In genomic region chr12:52518574-52519469, GRCh38 we compare ENCODE assay signal across 24 cellular contexts. TPM values are rescaled to one million over a fixed set of nuclear protein-coding genes. Genes with fewer than 3 reads are reported as not detected.
DNase-seq lines count a peak whose midpoint lies in the region; ATAC-seq and TF ChIP-seq lines count a peak whose summit lies in the region.
"Had no signal": no experiment of that assay in that cellular context is flagged by ENCODE, and none has a peak within 500 bp of the region (broad histone marks: within the 10 kb centered on the region; RNA-seq: fewer than 3 reads in every experiment).

No MANE protein-coding gene starts in this region.

- no peak for ATAC-seq in HG03135 (IDR thresholded peaks at IDR 0.05; ENCODE audit: unreplicated experiment)
- ATAC-seq: activated T-helper 17 cell treated with anti-CD3 and anti-CD28 coated beads, Interleukin-2, amount 50 U/mL, for 72 hours; stimulated activated naive B cell treated with anti-CD40 and anti-IgM and Interleukin-4, amounts not matched to agents 10 μg/mL and 1 μg/mL and 100 μg/mL, for 72 hours had no signal

- H3K9me3 ChIP-seq in colonic mucosa (no peaks in the 10 kb centered on the region), thymus (ENCODE audit: control insufficient read depth) (no peaks in the 10 kb centered on the region)
- H3K9me3 ChIP-seq: ascending aorta, SK-N-SH, thyroid gland had no signal

- H3K4me3 ChIP-seq in colonic mucosa = no peak overlapping the region
- peak overlapping the region; percentile 46 for H3K4me3 ChIP-seq in lower leg skin (ENCODE audit: low read depth, poor library complexity, severe bottlenecking)
- peak overlapping the region; percentile 20 for H3K4me3 ChIP-seq in thymus (ENCODE audit: low read length)
- H3K4me3 ChIP-seq: ascending aorta, thyroid gland had no signal

- POLR2A ChIA-PET in activated CD4-positive, alpha-beta memory T cell treated with anti-CD3 and anti-CD28 coated beads, Interleukin-2, amount 10 ng/mL, durations not matched to agents 7 days and 5 days (lab: Charles Lee) = no interaction called here
- POLR2A ChIA-PET in activated CD4-positive, alpha-beta memory T cell treated with anti-CD3 and anti-CD28 coated beads for 36 hours (lab: Charles Lee) = no interaction called here

- H3K4me1 Mint-ChIP-seq in activated CD4-positive, alpha-beta memory T cell treated with anti-CD3 and anti-CD28 coated beads, Interleukin-2, amount 10 ng/mL, durations not matched to agents 7 days and 5 days = no peaks in the 10 kb centered on the region
- H3K4me1 Mint-ChIP-seq in activated CD4-positive, alpha-beta memory T cell treated with anti-CD3 and anti-CD28 coated beads for 36 hours (ENCODE audit: low read depth) = no peaks in the 10 kb centered on the region
- H3K4me1 Mint-ChIP-seq: activated naive CD8-positive, alpha-beta T cell treated with anti-CD3 and anti-CD28 coated beads for 36 hours; activated T-helper 17 cell treated with anti-CD3 and anti-CD28 coated beads, Interleukin-2, amount 50 U/mL, for 72 hours; CD4-positive, CD25-positive, alpha-beta regulatory T cell; memory B cell; stimulated activated naive B cell treated with anti-CD40 and anti-IgM and Interleukin-4, amounts not matched to agents 10 μg/mL and 1 μg/mL and 100 μg/mL, for 72 hours had no signal

- H3K4me1 ChIP-seq in colonic mucosa (no peaks in the 10 kb centered on the region), thymus (ENCODE audit: control insufficient read depth, insufficient read depth, low read length) (no peaks in the 10 kb centered on the region)
- H3K4me1 ChIP-seq: ascending aorta had no signal

- CTCF ChIA-PET in activated CD4-positive, alpha-beta memory T cell treated with anti-CD3 and anti-CD28 coated beads, Interleukin-2, amount 10 ng/mL, durations not matched to agents 7 days and 5 days (lab: Charles Lee) = no interaction called here
- CTCF ChIA-PET in activated CD4-positive, alpha-beta memory T cell treated with anti-CD3 and anti-CD28 coated beads for 36 hours (lab: Charles Lee) = no interaction called here

- no peaks in the 10 kb centered on the region for H3K9me3 Mint-ChIP-seq in activated CD4-positive, alpha-beta memory T cell treated with anti-CD3 and anti-CD28 coated beads, Interleukin-2, amount 10 ng/mL, durations not matched to agents 7 days and 5 days
- H3K9me3 Mint-ChIP-seq in activated CD4-positive, alpha-beta memory T cell treated with anti-CD3 and anti-CD28 coated beads for 36 hours = no peaks in the 10 kb centered on the region
- H3K9me3 Mint-ChIP-seq: activated naive CD8-positive, alpha-beta T cell treated with anti-CD3 and anti-CD28 coated beads for 36 hours; activated T-helper 17 cell treated with anti-CD3 and anti-CD28 coated beads, Interleukin-2, amount 50 U/mL, for 72 hours; CD4-positive, CD25-positive, alpha-beta regulatory T cell; memory B cell; stimulated activated naive B cell treated with anti-CD40 and anti-IgM and Interleukin-4, amounts not matched to agents 10 μg/mL and 1 μg/mL and 100 μg/mL, for 72 hours had no signal

- TF ChIP-seq POLR2A in lower leg skin (IDR thresholded peaks at IDR 0.05) = no peak

- WGBS in lower leg skin, 2 donors = 38 to 51% methylated on average over 9 of the region's 9 CpGs
- 88% methylated on average over 9 of the region's 9 CpGs for WGBS in thymus

- H3K9ac ChIP-seq in colonic mucosa (ENCODE audit: low read depth in 2 of 2, low read length in 2 of 2) = no peak overlapping the region
- H3K9ac ChIP-seq: SK-N-SH had no signal

- intact Hi-C loops in activated CD4-positive, alpha-beta memory T cell treated with anti-CD3 and anti-CD28 coated beads for 36 hours (cut with micrococcal nuclease) = no loop called here
- intact Hi-C loops in colonic mucosa (cut with DNase I) (no loop called here), lower leg skin (cut with DNase I; ENCODE audit: low total_unique reads) (no loop called here)

- H3K27ac Mint-ChIP-seq in activated CD4-positive, alpha-beta memory T cell treated with anti-CD3 and anti-CD28 coated beads, Interleukin-2, amount 10 ng/mL, durations not matched to agents 7 days and 5 days = no peak overlapping the region
- H3K27ac Mint-ChIP-seq in activated CD4-positive, alpha-beta memory T cell treated with anti-CD3 and anti-CD28 coated beads for 36 hours = no peak overlapping the region
- H3K27ac Mint-ChIP-seq: activated naive CD8-positive, alpha-beta T cell treated with anti-CD3 and anti-CD28 coated beads for 36 hours; activated T-helper 17 cell treated with anti-CD3 and anti-CD28 coated beads, Interleukin-2, amount 50 U/mL, for 72 hours; CD4-positive, CD25-positive, alpha-beta regulatory T cell; memory B cell had no signal

- DNase-seq in activated CD4-positive, alpha-beta memory T cell treated with anti-CD3 and anti-CD28 coated beads, Interleukin-2, amount 10 ng/mL, durations not matched to agents 7 days and 5 days = peak; percentile 6
- DNase-seq in activated CD4-positive, alpha-beta memory T cell treated with anti-CD3 and anti-CD28 coated beads for 36 hours = no peak
- peak; percentile 1 for DNase-seq in colonic mucosa
- peak; percentile 10 to 83 for DNase-seq in lower leg skin (ENCODE audit: low spot score in 2 of 2)
- no peak for DNase-seq in NCI-H69 (lab: John Stamatoyannopoulos, UW)
- DNase-seq in putamen (ENCODE audit: low spot score) = no peak
- DNase-seq: 8988T; activated naive CD8-positive, alpha-beta T cell treated with anti-CD3 and anti-CD28 coated beads for 36 hours; CD4-positive, CD25-positive, alpha-beta regulatory T cell; HCEC 1CT; Kasumi-1; NCI-H1694; NCI-H2171; RPMI8226; SK-N-SH; stimulated activated naive B cell treated with anti-CD40 and anti-IgM and Interleukin-4, amounts not matched to agents 10 μg/mL and 1 μg/mL and 100 μg/mL, for 72 hours; T-helper 2 cell; thyroid gland had no signal

- H3K36me3 ChIP-seq in colonic mucosa = no peaks in the 10 kb centered on the region
- H3K36me3 ChIP-seq in thymus (ENCODE audit: control insufficient read depth, insufficient read depth) = no peaks in the 10 kb centered on the region
- H3K36me3 ChIP-seq: ascending aorta, thyroid gland had no signal

- H3K27me3 Mint-ChIP-seq in activated CD4-positive, alpha-beta memory T cell treated with anti-CD3 and anti-CD28 coated beads, Interleukin-2, amount 10 ng/mL, durations not matched to agents 7 days and 5 days = peaks cover 2% of the 10 kb centered on the region
- H3K27me3 Mint-ChIP-seq in activated CD4-positive, alpha-beta memory T cell treated with anti-CD3 and anti-CD28 coated beads for 36 hours = peaks cover 3% of the 10 kb centered on the region
- H3K27me3 Mint-ChIP-seq: CD4-positive, CD25-positive, alpha-beta regulatory T cell had no signal

- H3K4me3 Mint-ChIP-seq in activated CD4-positive, alpha-beta memory T cell treated with anti-CD3 and anti-CD28 coated beads, Interleukin-2, amount 10 ng/mL, durations not matched to agents 7 days and 5 days = no peak overlapping the region
- H3K4me3 Mint-ChIP-seq in activated CD4-positive, alpha-beta memory T cell treated with anti-CD3 and anti-CD28 coated beads for 36 hours = no peak overlapping the region
- H3K4me3 Mint-ChIP-seq: activated naive CD8-positive, alpha-beta T cell treated with anti-CD3 and anti-CD28 coated beads for 36 hours; activated T-helper 17 cell treated with anti-CD3 and anti-CD28 coated beads, Interleukin-2, amount 50 U/mL, for 72 hours; CD4-positive, CD25-positive, alpha-beta regulatory T cell; memory B cell; stimulated activated naive B cell treated with anti-CD40 and anti-IgM and Interleukin-4, amounts not matched to agents 10 μg/mL and 1 μg/mL and 100 μg/mL, for 72 hours had no signal

- no peak overlapping the region for H3K27ac ChIP-seq in colonic mucosa
- no peak overlapping the region for H3K27ac ChIP-seq in thymus (ENCODE audit: low read depth)
- H3K27ac ChIP-seq: ascending aorta, thyroid gland had no signal

- TF ChIP-seq CTCF in colonic mucosa (IDR thresholded peaks at IDR 0.05) (no peak), lower leg skin (IDR thresholded peaks at IDR 0.05) (no peak)

- H3K36me3 Mint-ChIP-seq in activated CD4-positive, alpha-beta memory T cell treated with anti-CD3 and anti-CD28 coated beads, Interleukin-2, amount 10 ng/mL, durations not matched to agents 7 days and 5 days (ENCODE audit: low read depth) = no peaks in the 10 kb centered on the region
- H3K36me3 Mint-ChIP-seq in activated CD4-positive, alpha-beta memory T cell treated with anti-CD3 and anti-CD28 coated beads for 36 hours = no peaks in the 10 kb centered on the region
- H3K36me3 Mint-ChIP-seq: activated naive CD8-positive, alpha-beta T cell treated with anti-CD3 and anti-CD28 coated beads for 36 hours; CD4-positive, CD25-positive, alpha-beta regulatory T cell; memory B cell; stimulated activated naive B cell treated with anti-CD40 and anti-IgM and Interleukin-4, amounts not matched to agents 10 μg/mL and 1 μg/mL and 100 μg/mL, for 72 hours had no signal

- no peaks in the 10 kb centered on the region for H3K27me3 ChIP-seq in colonic mucosa
- H3K27me3 ChIP-seq in thymus (ENCODE audit: control insufficient read depth, insufficient read depth) = no peaks in the 10 kb centered on the region
- H3K27me3 ChIP-seq: ascending aorta, thyroid gland had no signal

RNA-seq across cellular contexts. Expression of gene KRT5, which starts 1.4 kb away (rescaled TPM):
- not detected for total RNA-seq in activated CD4-positive, alpha-beta memory T cell treated with anti-CD3 and anti-CD28 coated beads, Interleukin-2, amount 10 ng/mL, durations not matched to agents 7 days and 5 days
- not detected for total RNA-seq in activated CD4-positive, alpha-beta memory T cell treated with anti-CD3 and anti-CD28 coated beads for 36 hours
- not detected for total RNA-seq in colonic mucosa
- 1,000 to 10,000 TPM; 2,541 to 6,567 (median 4,278) TPM for total RNA-seq in lower leg skin
- 1,023 TPM for polyA plus RNA-seq in thymus
- total RNA-seq: activated naive CD8-positive, alpha-beta T cell treated with anti-CD3 and anti-CD28 coated beads for 36 hours; activated T-helper 17 cell treated with anti-CD3 and anti-CD28 coated beads, Interleukin-2, amount 50 U/mL, for 72 hours; CD4-positive, CD25-positive, alpha-beta regulatory T cell had no signal
- polyA plus RNA-seq: CD4-positive, CD25-positive, alpha-beta regulatory T cell; SK-N-SH had no signal

RNA-seq across cellular contexts. Expression of gene KRT6A, which starts 25.8 kb away (rescaled TPM):
- total RNA-seq in activated CD4-positive, alpha-beta memory T cell treated with anti-CD3 and anti-CD28 coated beads, Interleukin-2, amount 10 ng/mL, durations not matched to agents 7 days and 5 days = not detected
- not detected for total RNA-seq in activated CD4-positive, alpha-beta memory T cell treated with anti-CD3 and anti-CD28 coated beads for 36 hours
- total RNA-seq in colonic mucosa = not detected
- 100 to 1,000 TPM in 2 of 4 donors, 10 to 100 TPM in 2; 75.3 to 617 (median 182) TPM for total RNA-seq in lower leg skin
- 671 TPM for polyA plus RNA-seq in thymus
- total RNA-seq: activated naive CD8-positive, alpha-beta T cell treated with anti-CD3 and anti-CD28 coated beads for 36 hours; activated T-helper 17 cell treated with anti-CD3 and anti-CD28 coated beads, Interleukin-2, amount 50 U/mL, for 72 hours; CD4-positive, CD25-positive, alpha-beta regulatory T cell; myocyte had no signal
- polyA plus RNA-seq: CD4-positive, CD25-positive, alpha-beta regulatory T cell; SK-N-SH had no signal

RNA-seq across cellular contexts. Expression of gene KRT71, which starts 34.1 kb away (rescaled TPM):
- not detected for total RNA-seq in activated CD4-positive, alpha-beta memory T cell treated with anti-CD3 and anti-CD28 coated beads, Interleukin-2, amount 10 ng/mL, durations not matched to agents 7 days and 5 days
- not detected for total RNA-seq in activated CD4-positive, alpha-beta memory T cell treated with anti-CD3 and anti-CD28 coated beads for 36 hours
- total RNA-seq in colonic mucosa (not detected), lower leg skin (10 to 100 TPM in 1 of 4 donors, 1 to 10 TPM in 1, under 1 TPM in 1, not detected in 1; 0.32 to 61.7 (median 1.6) TPM)
- 3.6 TPM for polyA plus RNA-seq in thymus
- total RNA-seq: activated naive CD8-positive, alpha-beta T cell treated with anti-CD3 and anti-CD28 coated beads for 36 hours; activated T-helper 17 cell treated with anti-CD3 and anti-CD28 coated beads, Interleukin-2, amount 50 U/mL, for 72 hours; ascending aorta; CD4-positive, CD25-positive, alpha-beta regulatory T cell; myocyte; thyroid gland had no signal
- polyA plus RNA-seq: CD4-positive, CD25-positive, alpha-beta regulatory T cell; SK-N-SH had no signal

RNA-seq across cellular contexts. Expression of gene KRT6C, which starts 45.2 kb away (rescaled TPM):
- total RNA-seq in activated CD4-positive, alpha-beta memory T cell treated with anti-CD3 and anti-CD28 coated beads, Interleukin-2, amount 10 ng/mL, durations not matched to agents 7 days and 5 days = not detected
- total RNA-seq in activated CD4-positive, alpha-beta memory T cell treated with anti-CD3 and anti-CD28 coated beads for 36 hours = not detected
- total RNA-seq in colonic mucosa = not detected
- total RNA-seq in lower leg skin = 10 to 100 TPM in 1 of 4 donors, 1 to 10 TPM in 1, under 1 TPM in 1, not detected in 1; 0.13 to 11.0 (median 1.0) TPM
- 23.5 TPM for polyA plus RNA-seq in thymus
- total RNA-seq: activated naive CD8-positive, alpha-beta T cell treated with anti-CD3 and anti-CD28 coated beads for 36 hours; activated T-helper 17 cell treated with anti-CD3 and anti-CD28 coated beads, Interleukin-2, amount 50 U/mL, for 72 hours; ascending aorta; CD4-positive, CD25-positive, alpha-beta regulatory T cell; myocyte; thyroid gland had no signal
- polyA plus RNA-seq: CD4-positive, CD25-positive, alpha-beta regulatory T cell; SK-N-SH had no signal

RNA-seq across cellular contexts. Expression of gene KRT74, which starts 54.8 kb away (rescaled TPM):
- not detected for total RNA-seq in activated CD4-positive, alpha-beta memory T cell treated with anti-CD3 and anti-CD28 coated beads, Interleukin-2, amount 10 ng/mL, durations not matched to agents 7 days and 5 days
- not detected for total RNA-seq in activated CD4-positive, alpha-beta memory T cell treated with anti-CD3 and anti-CD28 coated beads for 36 hours
- total RNA-seq in colonic mucosa (not detected), lower leg skin (10 to 100 TPM in 1 of 4 donors, 1 to 10 TPM in 1, under 1 TPM in 2; 0.30 to 14.6 (median 0.82) TPM)
- polyA plus RNA-seq in thymus = 0.34 TPM
- total RNA-seq: activated naive CD8-positive, alpha-beta T cell treated with anti-CD3 and anti-CD28 coated beads for 36 hours; activated T-helper 17 cell treated with anti-CD3 and anti-CD28 coated beads, Interleukin-2, amount 50 U/mL, for 72 hours; ascending aorta; CD4-positive, CD25-positive, alpha-beta regulatory T cell; myocyte; thyroid gland had no signal
- polyA plus RNA-seq: CD4-positive, CD25-positive, alpha-beta regulatory T cell; SK-N-SH had no signal

Comparison
In these comparisons a context has a peak if more than half of its experiments do, and no peak if none do; other contexts are left out.
1. DNase-seq: peak in activated CD4-positive, alpha-beta memory T cell treated with anti-CD3 and anti-CD28 coated beads, Interleukin-2, amount 10 ng/mL, durations not matched to agents 7 days and 5 days (single experiment), colonic mucosa (single experiment) and lower leg skin (2 of 2); none in activated CD4-positive, alpha-beta memory T cell treated with anti-CD3 and anti-CD28 coated beads for 36 hours (single experiment), NCI-H69 (single experiment) and putamen (single experiment).
2. RNA of gene KRT5, which starts 1.4 kb away (total RNA-seq): 2,541 to 6,567 TPM in lower leg skin; not detected in activated CD4-positive, alpha-beta memory T cell treated with anti-CD3 and anti-CD28 coated beads, Interleukin-2, amount 10 ng/mL, durations not matched to agents 7 days and 5 days, not detected in colonic mucosa and not detected in activated CD4-positive, alpha-beta memory T cell treated with anti-CD3 and anti-CD28 coated beads for 36 hours; every median in the first group is over 1,000 times any median in the second.
3. RNA of gene KRT6A, which starts 25.8 kb away (total RNA-seq): 75.3 to 617 TPM in lower leg skin; not detected in colonic mucosa, not detected in activated CD4-positive, alpha-beta memory T cell treated with anti-CD3 and anti-CD28 coated beads, Interleukin-2, amount 10 ng/mL, durations not matched to agents 7 days and 5 days and not detected in activated CD4-positive, alpha-beta memory T cell treated with anti-CD3 and anti-CD28 coated beads for 36 hours; every median in the first group is over 10 times any median in the second.